ENCODE assay signal across 33 cellular contexts in genomic region chr7:36507868-36508440, GRCh38.
"Had no signal": no experiment of that assay in that cellular context is flagged by ENCODE, and none has a peak within 500 bp of the region (broad histone marks: within the 10 kb centered on the region; RNA-seq: fewer than 3 reads in every experiment).

No MANE protein-coding gene starts in this region.

- H3K4me1 ChIP-seq: breast epithelium, psoas muscle, right atrium auricular region, vagina had no signal

- H3K36me3 Mint-ChIP-seq: stimulated activated memory B cell treated with anti-CD40 and anti-IgM and Interleukin-4, amounts not matched to agents 10 μg/mL and 1 μg/mL and 100 μg/mL, for 72 hours; type B pancreatic cell had no signal

- H3K4me3 Mint-ChIP-seq: activated CD4-positive, alpha-beta memory T cell treated with anti-CD3 and anti-CD28 coated beads, Interleukin-2, amount 10 ng/mL, durations not matched to agents 7 days and 5 days; activated T-cell treated with anti-CD3 and anti-CD28 coated beads, Interleukin-2, amount 50 U/mL, for 4 hours; activated T-helper 17 cell treated with anti-CD3 and anti-CD28 coated beads, Interleukin-2, amount 50 U/mL, for 72 hours; naive thymus-derived CD4-positive, alpha-beta T cell; stimulated activated memory B cell treated with anti-CD40 and anti-IgM and Interleukin-4, amounts not matched to agents 10 μg/mL and 1 μg/mL and 100 μg/mL, for 72 hours; stimulated activated naive CD8-positive, alpha-beta T cell treated with anti-CD3 and anti-CD28 coated beads, Interleukin-15, amount 100 ng/mL, for 72 hours; T-helper 2 cell treated with Interferon-gamma antibody and Interleukin-4, amounts not matched to agents 5 μg/mL and 100 μg/mL, for 36 hours; type B pancreatic cell had no signal

- ATAC-seq: activated T-cell treated with anti-CD3 and anti-CD28 coated beads, Interleukin-2, amount 50 U/mL, for 4 hours; activated T-helper 17 cell treated with anti-CD3 and anti-CD28 coated beads, Interleukin-2, amount 50 U/mL, for 72 hours; gastroesophageal sphincter; left colon; naive thymus-derived CD4-positive, alpha-beta T cell; psoas muscle; stimulated activated memory B cell treated with anti-CD40 and anti-IgM and Interleukin-4, amounts not matched to agents 10 μg/mL and 1 μg/mL and 100 μg/mL, for 72 hours; stimulated activated naive CD8-positive, alpha-beta T cell treated with anti-CD3 and anti-CD28 coated beads, Interleukin-15, amount 100 ng/mL, for 72 hours had no signal

- H2AFZ ChIP-seq: hepatocyte had no signal

- H3K36me3 ChIP-seq: breast epithelium, gastroesophageal sphincter, ovary, right atrium auricular region, vagina had no signal

- H3K9me3 ChIP-seq: breast epithelium, gastroesophageal sphincter, neutrophil, ovary, psoas muscle, right atrium auricular region, vagina had no signal

- H3K79me2 ChIP-seq: hepatocyte had no signal

- DNase-seq: activated CD4-positive, alpha-beta memory T cell treated with anti-CD3 and anti-CD28 coated beads, Interleukin-2, amount 10 ng/mL, durations not matched to agents 7 days and 5 days; activated CD4-positive, alpha-beta T cell treated with anti-CD3 and anti-CD28 coated beads for 48 hours; activated gamma-delta T cell treated with Interleukin-2 at 50 U/mL for 16 hours; activated naive CD4-positive, alpha-beta T cell treated with anti-CD3 and anti-CD28 coated beads, Interleukin-2, amount 50 U/mL, for 16 hours; activated T-cell treated with anti-CD3 and anti-CD28 coated beads, Interleukin-2, amount 50 U/mL, for 4 hours; amniotic stem cell; central memory CD4-positive, alpha-beta T cell; dermis blood vessel endothelial cell; effector CD4-positive, alpha-beta T cell; kidney; left colon; mammary epithelial cell; midbrain; naive thymus-derived CD4-positive, alpha-beta T cell; ovary; psoas muscle; stimulated activated CD4-positive, alpha-beta T cell treated with anti-CD3 and anti-CD28 coated beads, Interleukin-1b, Interleukin-23, amount 100 ng/mL, for 48 hours; stimulated activated CD4-positive, alpha-beta T cell treated with anti-CD3 and anti-CD28 coated beads, Interleukin-4, amount 100 ng/mL, for 4 hours; stimulated activated CD8-positive, alpha-beta memory T cell treated with anti-CD3 and anti-CD28 coated beads, Interleukin-4, amount 100 ng/mL, for 48 hours; stimulated activated naive CD8-positive, alpha-beta T cell treated with anti-CD3 and anti-CD28 coated beads, Interleukin-15, amount 100 ng/mL, for 72 hours; substantia nigra; T-helper 1 cell had no signal

- H3K27ac Mint-ChIP-seq: activated CD4-positive, alpha-beta memory T cell treated with anti-CD3 and anti-CD28 coated beads, Interleukin-2, amount 10 ng/mL, durations not matched to agents 7 days and 5 days; activated T-helper 17 cell treated with anti-CD3 and anti-CD28 coated beads, Interleukin-2, amount 50 U/mL, for 72 hours; stimulated activated memory B cell treated with anti-CD40 and anti-IgM and Interleukin-4, amounts not matched to agents 10 μg/mL and 1 μg/mL and 100 μg/mL, for 72 hours; T-helper 2 cell treated with Interferon-gamma antibody and Interleukin-4, amounts not matched to agents 5 μg/mL and 100 μg/mL, for 36 hours; type B pancreatic cell had no signal

- H3K9me3 Mint-ChIP-seq: activated T-cell treated with anti-CD3 and anti-CD28 coated beads, Interleukin-2, amount 50 U/mL, for 4 hours; activated T-helper 17 cell treated with anti-CD3 and anti-CD28 coated beads, Interleukin-2, amount 50 U/mL, for 72 hours; stimulated activated memory B cell treated with anti-CD40 and anti-IgM and Interleukin-4, amounts not matched to agents 10 μg/mL and 1 μg/mL and 100 μg/mL, for 72 hours had no signal

- H3K4me3 ChIP-seq: breast epithelium, gastroesophageal sphincter, hepatocyte, ovary, psoas muscle, right atrium auricular region, smooth muscle cell, vagina had no signal

- H3K4me1 Mint-ChIP-seq: activated CD4-positive, alpha-beta memory T cell treated with anti-CD3 and anti-CD28 coated beads, Interleukin-2, amount 10 ng/mL, durations not matched to agents 7 days and 5 days; activated T-helper 17 cell treated with anti-CD3 and anti-CD28 coated beads, Interleukin-2, amount 50 U/mL, for 72 hours; stimulated activated memory B cell treated with anti-CD40 and anti-IgM and Interleukin-4, amounts not matched to agents 10 μg/mL and 1 μg/mL and 100 μg/mL, for 72 hours; stimulated activated naive CD8-positive, alpha-beta T cell treated with anti-CD3 and anti-CD28 coated beads, Interleukin-15, amount 100 ng/mL, for 72 hours had no signal

- H3K27ac ChIP-seq: breast epithelium, gastroesophageal sphincter, hepatocyte, neutrophil, ovary, psoas muscle, right atrium auricular region, vagina had no signal

- H3K4me2 ChIP-seq: hepatocyte, smooth muscle cell had no signal

- H3K27me3 Mint-ChIP-seq: activated CD4-positive, alpha-beta memory T cell treated with anti-CD3 and anti-CD28 coated beads, Interleukin-2, amount 10 ng/mL, durations not matched to agents 7 days and 5 days; naive thymus-derived CD4-positive, alpha-beta T cell; stimulated activated memory B cell treated with anti-CD40 and anti-IgM and Interleukin-4, amounts not matched to agents 10 μg/mL and 1 μg/mL and 100 μg/mL, for 72 hours; stimulated activated naive CD8-positive, alpha-beta T cell treated with anti-CD3 and anti-CD28 coated beads, Interleukin-15, amount 100 ng/mL, for 72 hours; type B pancreatic cell had no signal

- H3K27me3 ChIP-seq: breast epithelium, gastroesophageal sphincter, hepatocyte, neutrophil, ovary, right atrium auricular region, vagina had no signal
